20 cellular contexts compared by ENCODE assay signal in genomic region chr7:29284586-29285450, GRCh38.
DNase-seq lines count a peak whose midpoint lies in the region; ATAC-seq, FAIRE-seq and TF ChIP-seq lines count a peak whose summit lies in the region.
"Had no signal": no experiment of that assay in that cellular context is flagged by ENCODE, and none has a peak within 500 bp of the region (broad histone marks: within the 10 kb centered on the region; RNA-seq: fewer than 3 reads in every experiment).

No MANE protein-coding gene starts in this region.

- no peak overlapping the region for H3K4me3 Mint-ChIP-seq in activated T-helper 1 cell treated with anti-CD3 and anti-CD28 coated beads, Interleukin-12 subunit alpha, Interleukin-12 subunit beta, Interleukin-2, Interleukin-4 antibody, amounts not matched to agents 30 ng/mL and 10 ng/mL and 1 ng/mL, durations not matched to agents 14 hours and 24 hours and 36 hours
- H3K4me3 Mint-ChIP-seq: activated naive CD4-positive, alpha-beta T cell treated with anti-CD3 and anti-CD28 coated beads, Interleukin-2, amount 50 U/mL, for 24 hours; endodermal cell; IgD-negative memory B cell; nephron progenitor cell had no signal

- CTCF ChIA-PET in A549 (lab: Yijun Ruan, JAX): interaction anchor here (1.2 to 1.3 kb wide), 2 partner anchors 15 to 124 kb away, joined by 3 read pairs; no protein-coding TSS in a partner anchor

- POLR2A ChIA-PET in A549 (lab: Yijun Ruan, JAX): no interaction called here

- no peaks in the 10 kb centered on the region for H3K36me3 ChIP-seq in GM23248 (ENCODE audit: low read depth)
- H3K36me3 ChIP-seq in liver (ENCODE audit: control insufficient read depth in 4 of 4, insufficient read depth in 3 of 4, low read depth in 1 of 4, low read length in 3 of 4): no peaks in the 10 kb centered on the region
- H3K36me3 ChIP-seq: upper lobe of left lung, WERI-Rb-1 had no signal

- H3K9me3 Mint-ChIP-seq in activated T-helper 1 cell treated with anti-CD3 and anti-CD28 coated beads, Interleukin-12 subunit alpha, Interleukin-12 subunit beta, Interleukin-2, Interleukin-4 antibody, amounts not matched to agents 30 ng/mL and 10 ng/mL and 1 ng/mL, durations not matched to agents 14 hours and 24 hours and 36 hours: no peaks in the 10 kb centered on the region
- H3K9me3 Mint-ChIP-seq: activated naive CD4-positive, alpha-beta T cell treated with anti-CD3 and anti-CD28 coated beads, Interleukin-2, amount 50 U/mL, for 24 hours; endodermal cell; IgD-negative memory B cell; nephron progenitor cell had no signal

- TF ChIP-seq RAD21 in A549 (conservative IDR thresholded peaks at IDR 0.05 in 1 of 2, IDR thresholded peaks at IDR 0.05 in 1 of 2): no peak
- peak in 1 of 2 donors; percentile 17 for TF ChIP-seq RAD21 in liver (IDR thresholded peaks at IDR 0.05)

- H3K9ac ChIP-seq in GM23248 (peak overlapping the region; percentile 22; the same call in 1 of the 2 replicates), liver (ENCODE audit: low read depth in 1 of 2, low read length in 2 of 2) (no peak overlapping the region)

- H3K36me3 Mint-ChIP-seq in activated T-helper 1 cell treated with anti-CD3 and anti-CD28 coated beads, Interleukin-12 subunit alpha, Interleukin-12 subunit beta, Interleukin-2, Interleukin-4 antibody, amounts not matched to agents 30 ng/mL and 10 ng/mL and 1 ng/mL, durations not matched to agents 14 hours and 24 hours and 36 hours (ENCODE audit: low read depth): no peaks in the 10 kb centered on the region
- H3K36me3 Mint-ChIP-seq: activated naive CD4-positive, alpha-beta T cell treated with anti-CD3 and anti-CD28 coated beads, Interleukin-2, amount 50 U/mL, for 24 hours; IgD-negative memory B cell had no signal

- no peak for TF ChIP-seq EP300 in A549 (IDR thresholded peaks at IDR 0.05)

- no peak overlapping the region for H3K27ac ChIP-seq in A549
- H3K27ac ChIP-seq in GM23248: peak overlapping the region; percentile 10; the same call in 1 of the 2 replicates
- peak overlapping the region; percentile 31 to 56 for H3K27ac ChIP-seq in liver (ENCODE audit: low read depth in 1 of 2, low read length in 2 of 2)
- H3K27ac ChIP-seq: upper lobe of left lung, WERI-Rb-1 had no signal

- ATAC-seq in A549 (no peak), GM18909 (IDR thresholded peaks at IDR 0.05; ENCODE audit: poor library complexity, unreplicated experiment) (no peak)
- ATAC-seq: Panc1 had no signal

- H3K27me3 ChIP-seq in GM23248 (replicated peaks; ENCODE audit: insufficient read depth): 0 out of 2 replicates have a peak, but pooled peaks cover 7% of the 10 kb centered on the region
- no peaks in the 10 kb centered on the region for H3K27me3 ChIP-seq in liver (ENCODE audit: control insufficient read depth in 4 of 4, insufficient read depth in 4 of 4, low read length in 3 of 4)
- H3K27me3 ChIP-seq: upper lobe of left lung had no signal

- 51% methylated on average over 8 of the region's 8 CpGs for WGBS in A549 (ENCODE audit: missing lambda C conversion rate)
- WGBS in GM23248 (ENCODE audit: low coverage in 1 of 2, low lambda C conversion rate in 2 of 2, missing lambda C conversion rate in 2 of 2), 2 experiments: 79% methylated on average over 8 of the region's 8 CpGs
- WGBS in liver: 49% methylated on average over 8 of the region's 8 CpGs

- TF ChIP-seq POLR2A in A549 (IDR thresholded peaks at IDR 0.05; ENCODE audit: low read length): no peak

- in situ Hi-C loops in GM23248 (cut with MboI): no loop called here

- H3K4me3 ChIP-seq in A549 (no peak overlapping the region), GM23248 (no peak overlapping the region), liver (ENCODE audit: low read depth in 1 of 3, low read length in 3 of 3) (no peak overlapping the region)
- H3K4me3 ChIP-seq: upper lobe of left lung had no signal

- peak overlapping the region; percentile 7; the same call in 1 of the 3 replicates for H3K4me2 ChIP-seq in A549
- peak overlapping the region; percentile 18 for H3K4me2 ChIP-seq in GM23248 (ENCODE audit: unreplicated experiment)

- TF ChIP-seq CTCF in A549 (IDR thresholded peaks at IDR 0.05) (no peak), liver (IDR thresholded peaks at IDR 0.05; ENCODE audit: low read depth, low read length, missing input control) (no peak)

- no peaks in the 10 kb centered on the region for H3K9me2 ChIP-seq in GM23248 (ENCODE audit: insufficient read depth)

- H3K27me3 Mint-ChIP-seq in activated T-helper 1 cell treated with anti-CD3 and anti-CD28 coated beads, Interleukin-12 subunit alpha, Interleukin-12 subunit beta, Interleukin-2, Interleukin-4 antibody, amounts not matched to agents 30 ng/mL and 10 ng/mL and 1 ng/mL, durations not matched to agents 14 hours and 24 hours and 36 hours (ENCODE audit: insufficient read depth): peaks cover 38% of the 10 kb centered on the region

- no peak for FAIRE-seq in A549 (lab: Jason Lieb, UNC)

- peaks cover 23% of the 10 kb centered on the region for H3K4me1 Mint-ChIP-seq in activated T-helper 1 cell treated with anti-CD3 and anti-CD28 coated beads, Interleukin-12 subunit alpha, Interleukin-12 subunit beta, Interleukin-2, Interleukin-4 antibody, amounts not matched to agents 30 ng/mL and 10 ng/mL and 1 ng/mL, durations not matched to agents 14 hours and 24 hours and 36 hours (ENCODE audit: low read depth)

- no peaks in the 10 kb centered on the region for H3K79me2 ChIP-seq in GM23248 (ENCODE audit: insufficient read depth)

- H4K20me1 ChIP-seq in GM23248 (ENCODE audit: insufficient read depth): no peaks in the 10 kb centered on the region

- H3K9me3 ChIP-seq in A549 (no peaks in the 10 kb centered on the region), GM23248 (ENCODE audit: low read depth) (no peaks in the 10 kb centered on the region), liver (ENCODE audit: control insufficient read depth in 4 of 4, low read length in 3 of 4) (no peaks in the 10 kb centered on the region)
- H3K9me3 ChIP-seq: upper lobe of left lung had no signal

- H3K4me1 ChIP-seq in A549 (peaks cover 9% of the 10 kb centered on the region; the same call in 1 of the 3 replicates), GM23248 (ENCODE audit: insufficient read depth) (peaks cover 22% of the 10 kb centered on the region), liver (ENCODE audit: control insufficient read depth in 4 of 4, insufficient read depth in 4 of 4, low read length in 3 of 4) (peaks cover 7 to 49% (median 25%) of the 10 kb centered on the region in 4 donors)

- H3F3A ChIP-seq in GM23248 (ENCODE audit: insufficient read depth): peaks cover 17% of the 10 kb centered on the region

- H3K27ac Mint-ChIP-seq in activated T-helper 1 cell treated with anti-CD3 and anti-CD28 coated beads, Interleukin-12 subunit alpha, Interleukin-12 subunit beta, Interleukin-2, Interleukin-4 antibody, amounts not matched to agents 30 ng/mL and 10 ng/mL and 1 ng/mL, durations not matched to agents 14 hours and 24 hours and 36 hours: peak overlapping the region; percentile 1
- H3K27ac Mint-ChIP-seq: activated naive CD4-positive, alpha-beta T cell treated with anti-CD3 and anti-CD28 coated beads, Interleukin-2, amount 50 U/mL, for 24 hours; endodermal cell; nephron progenitor cell had no signal

- intact Hi-C loops in activated T-helper 1 cell treated with anti-CD3 and anti-CD28 coated beads, Interleukin-12 subunit alpha, Interleukin-12 subunit beta, Interleukin-2, Interleukin-4 antibody, amounts not matched to agents 30 ng/mL and 10 ng/mL and 1 ng/mL, durations not matched to agents 14 hours and 24 hours and 36 hours (cut with micrococcal nuclease): loop anchor here (1.0 to 5.0 kb wide), 6 partner anchors 8 to 172 kb away; no protein-coding TSS in a partner anchor

- DNase-seq in A549 (ENCODE audit: low read depth in 1 of 2, low spot score in 1 of 2) (no peak), GM23248 (no peak), NCI-H748 treated with DMSO at 0.1 percent for 48 hours (lab: John Stamatoyannopoulos, UW) (no peak), islet precursor cell (no peak), NCI-H1105 (lab: John Stamatoyannopoulos, UW) (no peak)
- no peak for DNase-seq in activated T-helper 1 cell treated with anti-CD3 and anti-CD28 coated beads, Interleukin-12 subunit alpha, Interleukin-12 subunit beta, Interleukin-2, Interleukin-4 antibody, amounts not matched to agents 30 ng/mL and 10 ng/mL and 1 ng/mL, durations not matched to agents 14 hours and 24 hours and 36 hours (ENCODE audit: low spot score)
- DNase-seq: DMS79, endodermal cell, NCI-H1436 treated with DMSO at 0.1 percent for 48 hours, NCI-H446 treated with DMSO at 0.1 percent for 48 hours, nephron progenitor cell, retina, SW 1271, upper lobe of left lung, WERI-Rb-1 had no signal

- no peak overlapping the region for H2AFZ ChIP-seq in GM23248

TF ChIP-seq in A549, 52 proteins besides CTCF, POLR2A, EP300 and RAD21 (continues in another document):
- TF ChIP-seq MAX (IDR thresholded peaks at IDR 0.05) (no peak), ZNF302 (CRISPR knock-in tag; IDR thresholded peaks at IDR 0.05) (no peak), KDM5A (IDR thresholded peaks at IDR 0.05) (no peak), SMC3 (IDR thresholded peaks at IDR 0.05) (no peak), CBX2 (IDR thresholded peaks at IDR 0.05; ENCODE audit: borderline replicate concordance, low read depth) (no peak), CHD2 (IDR thresholded peaks at IDR 0.05; ENCODE audit: low read length, partially characterized antibody) (no peak), JUN (IDR thresholded peaks at IDR 0.05) (no peak), JUNB (IDR thresholded peaks at IDR 0.05) (no peak), HDAC2 (IDR thresholded peaks at IDR 0.05) (no peak), HOXB13 (CRISPR knock-in tag; IDR thresholded peaks at IDR 0.05; ENCODE audit: low read depth) (no peak)

TF ChIP-seq in liver, 16 proteins besides CTCF, POLR2A, EP300 and RAD21 (continues in another document):
- peak; percentile 22 to 52 for TF ChIP-seq RXRA (IDR thresholded peaks at IDR 0.05)
- no peak for TF ChIP-seq ATF3 (IDR thresholded peaks at IDR 0.05)
- TF ChIP-seq MAX (IDR thresholded peaks at IDR 0.05): peak; percentile 48
- no peak for TF ChIP-seq EGR1 (IDR thresholded peaks at IDR 0.05; ENCODE audit: low read depth in 2 of 2)
- TF ChIP-seq JUND (IDR thresholded peaks at IDR 0.05): peak; percentile 10 to 51

Comparison
In these comparisons a context has a peak if more than half of its experiments do, and no peak if none do; other contexts are left out.
1. H3K27ac ChIP-seq: peak in GM23248 (single experiment) and liver (2 of 2); none in A549 (0 of 2).